In the genomic region with DNA sequence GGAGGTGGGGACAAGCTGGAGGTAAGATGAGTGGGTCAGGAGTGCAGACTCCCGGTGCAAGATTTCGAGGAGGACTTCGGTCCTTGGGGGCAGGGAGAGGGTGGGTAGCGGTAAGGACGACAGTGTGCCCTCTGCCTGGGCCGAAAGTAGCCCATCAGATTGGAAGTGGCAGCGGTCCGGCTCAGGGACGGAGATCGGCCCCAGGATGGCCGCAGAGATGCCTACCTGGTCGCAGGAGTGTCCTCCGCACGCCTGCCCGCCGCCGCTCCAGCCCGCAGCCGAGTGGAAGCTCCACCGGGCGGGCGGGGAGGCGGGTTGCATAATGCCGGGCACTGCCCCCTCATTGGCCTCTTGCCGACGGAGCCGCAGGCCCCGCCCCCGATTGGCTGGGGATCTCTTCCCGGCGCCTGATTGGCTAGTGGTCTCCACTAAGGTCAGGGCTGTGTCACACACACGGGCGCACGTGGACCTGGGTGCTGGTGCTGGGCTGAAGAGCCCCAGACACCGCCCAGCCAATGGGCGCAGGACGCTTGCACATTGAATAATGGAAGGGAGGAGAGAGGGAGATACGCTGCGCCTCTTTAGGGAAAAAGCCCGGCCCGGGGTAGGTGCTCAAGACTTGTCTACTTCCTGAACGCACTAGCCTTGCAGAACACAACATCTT, we compare ENCODE assay signal across 8 cellular contexts. TPM values are rescaled to one million over a fixed set of nuclear protein-coding genes. Genes with fewer than 3 reads are reported as not detected.
A peak's percentile ranks its signal among the peaks of the same experiment; 100 is the strongest.
DNase-seq lines count a peak whose midpoint lies in the region; ATAC-seq and TF ChIP-seq lines count a peak whose summit lies in the region.

A gene with protein sequence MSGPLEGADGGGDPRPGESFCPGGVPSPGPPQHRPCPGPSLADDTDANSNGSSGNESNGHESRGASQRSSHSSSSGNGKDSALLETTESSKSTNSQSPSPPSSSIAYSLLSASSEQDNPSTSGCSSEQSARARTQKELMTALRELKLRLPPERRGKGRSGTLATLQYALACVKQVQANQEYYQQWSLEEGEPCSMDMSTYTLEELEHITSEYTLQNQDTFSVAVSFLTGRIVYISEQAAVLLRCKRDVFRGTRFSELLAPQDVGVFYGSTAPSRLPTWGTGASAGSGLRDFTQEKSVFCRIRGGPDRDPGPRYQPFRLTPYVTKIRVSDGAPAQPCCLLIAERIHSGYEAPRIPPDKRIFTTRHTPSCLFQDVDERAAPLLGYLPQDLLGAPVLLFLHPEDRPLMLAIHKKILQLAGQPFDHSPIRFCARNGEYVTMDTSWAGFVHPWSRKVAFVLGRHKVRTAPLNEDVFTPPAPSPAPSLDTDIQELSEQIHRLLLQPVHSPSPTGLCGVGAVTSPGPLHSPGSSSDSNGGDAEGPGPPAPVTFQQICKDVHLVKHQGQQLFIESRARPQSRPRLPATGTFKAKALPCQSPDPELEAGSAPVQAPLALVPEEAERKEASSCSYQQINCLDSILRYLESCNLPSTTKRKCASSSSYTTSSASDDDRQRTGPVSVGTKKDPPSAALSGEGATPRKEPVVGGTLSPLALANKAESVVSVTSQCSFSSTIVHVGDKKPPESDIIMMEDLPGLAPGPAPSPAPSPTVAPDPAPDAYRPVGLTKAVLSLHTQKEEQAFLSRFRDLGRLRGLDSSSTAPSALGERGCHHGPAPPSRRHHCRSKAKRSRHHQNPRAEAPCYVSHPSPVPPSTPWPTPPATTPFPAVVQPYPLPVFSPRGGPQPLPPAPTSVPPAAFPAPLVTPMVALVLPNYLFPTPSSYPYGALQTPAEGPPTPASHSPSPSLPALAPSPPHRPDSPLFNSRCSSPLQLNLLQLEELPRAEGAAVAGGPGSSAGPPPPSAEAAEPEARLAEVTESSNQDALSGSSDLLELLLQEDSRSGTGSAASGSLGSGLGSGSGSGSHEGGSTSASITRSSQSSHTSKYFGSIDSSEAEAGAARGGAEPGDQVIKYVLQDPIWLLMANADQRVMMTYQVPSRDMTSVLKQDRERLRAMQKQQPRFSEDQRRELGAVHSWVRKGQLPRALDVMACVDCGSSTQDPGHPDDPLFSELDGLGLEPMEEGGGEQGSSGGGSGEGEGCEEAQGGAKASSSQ (N-terminal part only) (minus strand): TSS at position 293 of the 664 bp plus-strand sequence. CDS start 1,698 bp downstream, outside the sequence.

- peak within 1 kb of the TSS; percentile 71 for H3K27ac ChIP-seq in KOPT-K1 (ENCODE audit: low read depth, low read length, poor library complexity, severe bottlenecking)

- ATAC-seq in natural killer cell (peak; percentile 20 to 33 (median 33)), GM18907 (IDR thresholded peaks at IDR 0.05; ENCODE audit: unreplicated experiment) (no peak)

- H3K4me1 Mint-ChIP-seq in natural killer cell = peaks cover 5 to 30% of the 10 kb centered on the region in 2 donors

- peak within 1 kb of the TSS; percentile 94 for H3K4me3 Mint-ChIP-seq in natural killer cell

- TF ChIP-seq CTCF in fibroblast of pulmonary artery (IDR thresholded peaks at IDR 0.05; ENCODE audit: low read length, missing control alignments) = no peak
- no peak for TF ChIP-seq CTCF in natural killer cell (IDR thresholded peaks at IDR 0.05)

- DNase-seq in GDM1 (lab: John Stamatoyannopoulos, UW) = peak; percentile 87
- peak; percentile 94 for DNase-seq in SHP77 treated with DMSO at 0.1 percent for 48 hours (lab: John Stamatoyannopoulos, UW)
- DNase-seq in activated effector memory CD4-positive, alpha-beta T cell treated with anti-CD3 and anti-CD28 coated beads, Interleukin-2, amount 50 U/mL, for 16 hours = peak; percentile 96
- peak; percentile 98 for DNase-seq in fibroblast of pulmonary artery (ENCODE audit: low read depth)
- peak; percentile 83 for DNase-seq in natural killer cell
- DNase-seq in stimulated activated naive CD4-positive, alpha-beta T cell treated with Interleukin-2 at 50 U/mL for 16 hours (lab: John Stamatoyannopoulos, UW) = peak; percentile 88

- H3K4me3 ChIP-seq in fibroblast of pulmonary artery (replicated peaks; ENCODE audit: low read depth, low read length) = peak within 1 kb of the TSS; percentile 85

- H3K9me3 Mint-ChIP-seq in natural killer cell = no peaks in the 10 kb centered on the region

- intact Hi-C loops in natural killer cell (cut with micrococcal nuclease) = loop anchor here (10.0 kb wide), 1 partner anchor 803 kb away; no protein-coding TSS in a partner anchor

- no peaks in the 10 kb centered on the region for H3K36me3 Mint-ChIP-seq in natural killer cell

- H3K27ac Mint-ChIP-seq in natural killer cell = no peak within 1 kb of the TSS

- no peaks in the 10 kb centered on the region for H3K9me3 ChIP-seq in KOPT-K1 (ENCODE audit: insufficient read depth, low read length, poor library complexity, severe bottlenecking)

- no peaks in the 10 kb centered on the region for H3K27me3 Mint-ChIP-seq in natural killer cell (ENCODE audit: low read depth in 2 of 2)

- H3K36me3 ChIP-seq in KOPT-K1 (ENCODE audit: insufficient read depth, low read length) = peaks cover 28% of the 10 kb centered on the region

RNA-seq across cellular contexts. Expression of the gene that starts here (rescaled TPM):
- total RNA-seq in natural killer cell = 1,000 to 10,000 TPM in 1 of 3 donors, 100 to 1,000 TPM in 2; 636 to 1,422 (median 923) TPM
